In the genomic region with DNA sequence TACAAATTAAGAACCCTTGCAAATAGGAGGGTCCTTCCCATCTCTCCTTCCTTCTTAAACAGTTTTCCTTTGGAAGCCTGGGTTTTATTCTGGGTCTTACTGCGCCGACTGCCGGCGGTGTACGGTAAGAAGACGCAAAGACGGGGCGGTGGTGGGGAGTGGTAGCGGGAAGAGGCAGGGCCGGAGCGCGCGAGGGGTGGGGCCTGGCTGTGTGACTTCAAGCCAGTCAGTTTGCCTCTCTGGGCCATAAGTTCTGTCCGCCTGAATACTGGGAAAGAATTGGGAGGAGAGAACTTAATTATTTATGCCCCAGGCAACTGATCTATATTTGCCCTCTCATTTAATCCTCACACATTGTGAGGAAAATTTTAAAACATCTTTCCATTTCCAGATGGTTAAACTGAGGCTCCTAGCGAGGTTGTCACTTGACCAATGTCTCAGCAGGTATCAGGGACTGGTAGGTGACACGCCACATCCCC, we compare ENCODE assay signal across 8 cellular contexts. TPM values are rescaled to one million over a fixed set of nuclear protein-coding genes. Genes with fewer than 3 reads are reported as not detected.
A peak's percentile ranks its signal among the peaks of the same experiment; 100 is the strongest.
DNase-seq lines count a peak whose midpoint lies in the region; ATAC-seq and TF ChIP-seq lines count a peak whose summit lies in the region.

No MANE protein-coding gene starts in this region.

- H3K27ac Mint-ChIP-seq in nephron progenitor cell = peak overlapping the region; percentile 88

- H3K4me1 ChIP-seq in Peyer's patch (peaks cover 0 to 7% (median 0%) of the 10 kb centered on the region in 4 donors), subcutaneous abdominal adipose tissue (ENCODE audit: control insufficient read depth in 5 of 5, insufficient read depth in 5 of 5, low read length in 5 of 5) (peaks cover 4 to 19% (median 12%) of the 10 kb centered on the region in 5 donors)

- H3K4me1 Mint-ChIP-seq in nephron progenitor cell = peaks cover 40% of the 10 kb centered on the region

- ATAC-seq in GM19372 (IDR thresholded peaks at IDR 0.05; ENCODE audit: low read depth, unreplicated experiment) = peak; percentile 46

- H3K9me3 Mint-ChIP-seq in nephron progenitor cell = peaks cover 44% of the 10 kb centered on the region

- peak overlapping the region in 4 of 5 donors; percentile 26 to 67 (median 46) for H3K9ac ChIP-seq in subcutaneous abdominal adipose tissue (ENCODE audit: low read length in 5 of 5)

- H3K4me3 ChIP-seq in Peyer's patch (peak overlapping the region; percentile 58 to 78 (median 68)), fibroblast of pulmonary artery (replicated peaks; ENCODE audit: low read depth, low read length) (peak overlapping the region; percentile 58), subcutaneous abdominal adipose tissue (ENCODE audit: low read depth in 1 of 5, low read length in 5 of 5) (peak overlapping the region; percentile 51 to 74 (median 71))

- peak; percentile 19 to 70 (median 58) for TF ChIP-seq CTCF in Peyer's patch (IDR thresholded peaks at IDR 0.05)
- TF ChIP-seq CTCF in fibroblast of pulmonary artery (IDR thresholded peaks at IDR 0.05; ENCODE audit: low read length, missing control alignments) = peak; percentile 50
- TF ChIP-seq CTCF in nephron progenitor cell (IDR thresholded peaks at IDR 0.05) = peak; percentile 30

- TF ChIP-seq POLR2A in Peyer's patch (IDR thresholded peaks at IDR 0.05) = no peak

- H3K9me3 ChIP-seq in Peyer's patch (no peaks in the 10 kb centered on the region), subcutaneous abdominal adipose tissue (ENCODE audit: control insufficient read depth in 5 of 5, low read length in 5 of 5) (no peaks in the 10 kb centered on the region)

- no peaks in the 10 kb centered on the region for H3K36me3 Mint-ChIP-seq in nephron progenitor cell (ENCODE audit: low read depth)

- H3K27me3 ChIP-seq in Peyer's patch = no peaks in the 10 kb centered on the region
- peaks cover 0 to 11% (median 3%) of the 10 kb centered on the region in 5 donors for H3K27me3 ChIP-seq in subcutaneous abdominal adipose tissue (ENCODE audit: control insufficient read depth in 5 of 5, insufficient read depth in 4 of 5, low read length in 5 of 5)

- H3K27ac ChIP-seq in Peyer's patch (peak overlapping the region; percentile 81 to 97 (median 90)), subcutaneous abdominal adipose tissue (ENCODE audit: low read depth, low read length) (peak overlapping the region; percentile 78)

- DNase-seq in Ammon's horn (ENCODE audit: low spot score) (peak; percentile 82), Peyer's patch (peak; percentile 84 to 93 (median 85)), fibroblast of pulmonary artery (ENCODE audit: low read depth) (peak; percentile 81), nephron progenitor cell (peak; percentile 74)
- DNase-seq in activated effector memory CD4-positive, alpha-beta T cell treated with Interleukin-2 at 50 U/mL for 16 hours = peak; percentile 68

- TF ChIP-seq RAD21 in Ishikawa (IDR thresholded peaks at IDR 0.05; ENCODE audit: low read depth) = peak; percentile 54

- no peaks in the 10 kb centered on the region for H3K36me3 ChIP-seq in Peyer's patch
- H3K36me3 ChIP-seq in subcutaneous abdominal adipose tissue (ENCODE audit: control insufficient read depth in 5 of 5, insufficient read depth in 5 of 5, low read length in 5 of 5) = no peaks in the 10 kb centered on the region

- H3K27me3 Mint-ChIP-seq in nephron progenitor cell (ENCODE audit: low read depth, poor library complexity) = peaks cover 3% of the 10 kb centered on the region

- H3K4me3 Mint-ChIP-seq in nephron progenitor cell = peak overlapping the region; percentile 89

- no peak for TF ChIP-seq EP300 in Ishikawa (IDR thresholded peaks at IDR 0.05; ENCODE audit: borderline replicate concordance)

TF ChIP-seq in Ishikawa, 13 proteins besides CTCF, POLR2A, EP300 and RAD21:
- TF ChIP-seq ZBTB7A (IDR thresholded peaks at IDR 0.05; ENCODE audit: low read depth) (no peak), CREB1 (IDR thresholded peaks at IDR 0.05; ENCODE audit: low read depth) (no peak), TCF12 (IDR thresholded peaks at IDR 0.05; ENCODE audit: low read depth) (no peak), CEBPB (IDR thresholded peaks at IDR 0.05) (no peak), YY1 (IDR thresholded peaks at IDR 0.05; ENCODE audit: low read depth) (no peak), FOXM1 (IDR thresholded peaks at IDR 0.05; ENCODE audit: borderline replicate concordance, low read depth) (no peak)
- TF ChIP-seq, protein P1, sequence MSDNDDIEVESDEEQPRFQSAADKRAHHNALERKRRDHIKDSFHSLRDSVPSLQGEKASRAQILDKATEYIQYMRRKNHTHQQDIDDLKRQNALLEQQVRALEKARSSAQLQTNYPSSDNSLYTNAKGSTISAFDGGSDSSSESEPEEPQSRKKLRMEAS (IDR thresholded peaks at IDR 0.05) = no peak

RNA-seq across cellular contexts. Expression of a gene that starts 0.7 kb away (rescaled TPM):
- total RNA-seq in Peyer's patch = 10 to 100 TPM in 3 of 4 donors, 1 to 10 TPM in 1; 8.6 to 42.1 (median 33.1) TPM

RNA-seq across cellular contexts. Expression of a gene that starts 11.0 kb away (rescaled TPM):
- 100 to 1,000 TPM in 1 of 4 donors, 10 to 100 TPM in 3; 14.4 to 241 (median 37.1) TPM for total RNA-seq in Peyer's patch

RNA-seq across cellular contexts. Expression of a gene that starts 44.6 kb away (rescaled TPM):
- total RNA-seq in Peyer's patch = under 1 TPM in 2 of 4 donors, not detected in 2; 0.57 to 0.67 TPM

Comparison
In these comparisons a context has a peak if more than half of its experiments do, and no peak if none do; other contexts are left out.
1. Peak in every context shown above with its lines: DNase-seq, ATAC-seq, H3K4me3 ChIP-seq and H3K27ac ChIP-seq.